In the genomic region with DNA sequence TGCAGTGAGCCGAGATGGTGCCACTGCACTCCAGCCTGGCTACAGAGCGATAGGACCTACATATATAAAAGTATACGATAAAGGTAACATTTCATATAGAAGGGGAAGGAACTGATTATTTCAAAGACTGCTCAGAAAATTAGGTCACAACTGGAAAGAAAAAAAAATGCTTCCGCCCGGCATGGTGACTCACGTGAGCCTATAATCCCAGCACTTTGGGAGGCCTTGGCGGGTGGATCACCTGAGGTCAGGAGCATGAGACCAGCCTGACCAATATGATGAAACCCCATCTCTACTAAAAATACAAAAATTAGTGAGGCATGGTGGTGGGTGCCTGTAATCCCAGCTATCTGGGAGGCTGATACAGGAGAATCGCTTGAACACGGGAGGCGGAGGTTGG, we compare ENCODE assay signal across 26 cellular contexts. TPM values are rescaled to one million over a fixed set of nuclear protein-coding genes. Genes with fewer than 3 reads are reported as not detected.
A peak's percentile ranks its signal among the peaks of the same experiment; 100 is the strongest.
DNase-seq lines count a peak whose midpoint lies in the region; ATAC-seq, FAIRE-seq and TF ChIP-seq lines count a peak whose summit lies in the region.
"Had no signal": no experiment of that assay in that cellular context is flagged by ENCODE, and none has a peak within 500 bp of the region (broad histone marks: within the 10 kb centered on the region; RNA-seq: fewer than 3 reads in every experiment).

No MANE protein-coding gene starts in this region.

- no peaks in the 10 kb centered on the region for H3K27me3 Mint-ChIP-seq in T-helper 17 cell
- H3K27me3 Mint-ChIP-seq in chondrocyte (ENCODE audit: low read depth), result no peaks in the 10 kb centered on the region
- H3K27me3 Mint-ChIP-seq: CD4-positive, alpha-beta T cell; CD8-positive, alpha-beta memory T cell had no signal

- TF ChIP-seq CTCF in chondrocyte (IDR thresholded peaks at IDR 0.05), result no peak

- H3K4me1 Mint-ChIP-seq in T-helper 17 cell (peaks cover 6% of the 10 kb centered on the region), chondrocyte (ENCODE audit: low read depth) (peaks cover 9% of the 10 kb centered on the region)
- H3K4me1 Mint-ChIP-seq: CD8-positive, alpha-beta memory T cell had no signal

- no peak for FAIRE-seq in HTR-8/SVneo (lab: Jason Lieb, UNC)
- FAIRE-seq: A549, D721Med, G401.6, GM12892, GM19239, H1 had no signal

- H3K36me3 Mint-ChIP-seq in T-helper 17 cell (ENCODE audit: low read depth) (peaks cover 3% of the 10 kb centered on the region), chondrocyte (ENCODE audit: low read depth) (no peaks in the 10 kb centered on the region)
- H3K36me3 Mint-ChIP-seq: CD14-positive monocyte; CD8-positive, alpha-beta memory T cell had no signal

- H3K27ac Mint-ChIP-seq in T-helper 17 cell (peak overlapping the region; percentile 6), chondrocyte (ENCODE audit: unreplicated experiment) (no peak overlapping the region)
- H3K27ac Mint-ChIP-seq: CD14-positive monocyte; CD4-positive, alpha-beta T cell; CD8-positive, alpha-beta memory T cell; H9 had no signal

- H3K9me3 ChIP-seq in T-helper 17 cell (ENCODE audit: control insufficient read depth, low read length, poor library complexity, severe bottlenecking), result no peaks in the 10 kb centered on the region
- H3K9me3 ChIP-seq: A549; BE2C; BLaER1 treated with 17β-estradiol and CSF1 and Interleukin-3, amounts not matched to agents 10 nM and 100 nM had no signal

- H3K9me3 Mint-ChIP-seq in chondrocyte (ENCODE audit: low read depth), result no peaks in the 10 kb centered on the region
- H3K9me3 Mint-ChIP-seq: CD4-positive, alpha-beta T cell; CD8-positive, alpha-beta memory T cell; H9 had no signal

- DNase-seq in Daoy (ENCODE audit: low read depth), result peak; percentile 11
- peak; percentile 50 for DNase-seq in HT1080 (ENCODE audit: low read depth)
- DNase-seq in T-helper 17 cell, result no peak
- DNase-seq in chondrocyte (ENCODE audit: low spot score), result peak; percentile 11
- no peak for DNase-seq in HTR-8/SVneo (ENCODE audit: insufficient read length, low spot score)
- no peak for DNase-seq in iPS-NIHi11 (ENCODE audit: low spot score)
- DNase-seq: 8988T; ACHN; AML-193; BE2C; CD4-positive, alpha-beta T cell; CD8-positive, alpha-beta memory T cell; DMS 273 treated with DMSO at 0.1 percent for 48 hours; DMS79; GM23248; H9 had no signal

- ATAC-seq in T-helper 17 cell (no peak), GM18502 (IDR thresholded peaks at IDR 0.05; ENCODE audit: poor library complexity, unreplicated experiment) (no peak)
- ATAC-seq: A549, HCT116 had no signal

- H3K4me3 Mint-ChIP-seq in T-helper 17 cell, result no peak overlapping the region
- H3K4me3 Mint-ChIP-seq in chondrocyte (ENCODE audit: unreplicated experiment), result no peak overlapping the region
- H3K4me3 Mint-ChIP-seq: CD4-positive, alpha-beta T cell; CD8-positive, alpha-beta memory T cell; H9 had no signal

RNA-seq across cellular contexts. Expression of gene TEX14, which starts 7.8 kb away (rescaled TPM):
- total RNA-seq in Daoy (2014; rRNA removed; shearing (Covaris generic)), result not detected in 2 replicates
- total RNA-seq in HT1080 (2014; rRNA removed; shearing (Covaris generic)), result 2.5 and 2.7 TPM in 2 replicates
- polyA plus RNA-seq in HT1080 (2015; cell fraction: cytosol; rRNA removed), result 3.3 and 4.5 TPM in 2 replicates
- polyA plus RNA-seq in HT1080 (2015; cell fraction: nucleus; rRNA removed), result 10.8 and 10.9 TPM in 2 replicates
- total RNA-seq in T-helper 17 cell (under 1 TPM; 0.42 to 0.60 TPM), chondrocyte (0.05 to 0.08 TPM in 2 of 3 replicates, not detected in the other)
- total RNA-seq: GM23248 had no signal
- polyA plus RNA-seq: CD14-positive monocyte; CD8-positive, alpha-beta memory T cell had no signal

RNA-seq across cellular contexts. Expression of gene RAD51C, which starts 8.4 kb away (rescaled TPM):
- total RNA-seq in Daoy (2014; rRNA removed; shearing (Covaris generic)), result 40.7 and 50.7 TPM in 2 replicates
- total RNA-seq in HT1080 (2014; rRNA removed; shearing (Covaris generic)), result 59.6 and 78.1 TPM in 2 replicates
- polyA plus RNA-seq in HT1080 (2015; cell fraction: cytosol; rRNA removed), result 57.4 and 69.0 TPM in 2 replicates
- 36.8 and 50.5 TPM in 2 replicates for polyA plus RNA-seq in HT1080 (2015; cell fraction: nucleus; rRNA removed)
- total RNA-seq in T-helper 17 cell (10 to 100 TPM in 1 of 2 donors, 1 to 10 TPM in 1; 6.3 to 16.0 TPM), chondrocyte (17.2 to 25.4 TPM (median 22.3 TPM) in 3 replicates)

Comparison
In these comparisons a context has a peak if more than half of its experiments do, and no peak if none do; other contexts are left out.
1. DNase-seq: peak in Daoy (single experiment), HT1080 (single experiment) and chondrocyte (single experiment); none in T-helper 17 cell (0 of 3), HTR-8/SVneo (single experiment) and iPS-NIHi11 (single experiment).